ENCODE assay signal across 1 cellular context in genomic region chr20:23690581-23690980, GRCh38.
TF ChIP-seq lines count a peak whose summit lies in the region.

No MANE protein-coding gene starts in this region.

TF ChIP-seq in IMR-90, 13 proteins besides CTCF, POLR2A, EP300 and RAD21 (continued from another document):
- TF ChIP-seq BHLHE40 (IDR thresholded peaks at IDR 0.05; ENCODE audit: low read depth, low read length) (no peak), NFE2L2 (IDR thresholded peaks at IDR 0.05; ENCODE audit: low read depth, low read length) (no peak), ELK1 (IDR thresholded peaks at IDR 0.05; ENCODE audit: borderline replicate concordance, low read depth, low read length) (no peak), FOS (IDR thresholded peaks at IDR 0.05; ENCODE audit: low read depth, low read length) (no peak), MAZ (IDR thresholded peaks at IDR 0.05; ENCODE audit: borderline replicate concordance, low read depth, low read length) (no peak)
- TF ChIP-seq, protein P1, sequence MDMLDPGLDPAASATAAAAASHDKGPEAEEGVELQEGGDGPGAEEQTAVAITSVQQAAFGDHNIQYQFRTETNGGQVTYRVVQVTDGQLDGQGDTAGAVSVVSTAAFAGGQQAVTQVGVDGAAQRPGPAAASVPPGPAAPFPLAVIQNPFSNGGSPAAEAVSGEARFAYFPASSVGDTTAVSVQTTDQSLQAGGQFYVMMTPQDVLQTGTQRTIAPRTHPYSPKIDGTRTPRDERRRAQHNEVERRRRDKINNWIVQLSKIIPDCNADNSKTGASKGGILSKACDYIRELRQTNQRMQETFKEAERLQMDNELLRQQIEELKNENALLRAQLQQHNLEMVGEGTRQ (IDR thresholded peaks at IDR 0.05; ENCODE audit: low read depth, low read length), result no peak
